In genomic region chr9:3271581-3271980, GRCh38 we compare ENCODE assay signal across 25 cellular contexts.
"Had no signal": no experiment of that assay in that cellular context is flagged by ENCODE, and none has a peak within 500 bp of the region (broad histone marks: within the 10 kb centered on the region; RNA-seq: fewer than 3 reads in every experiment).

No MANE protein-coding gene starts in this region.

- H3K4me3 Mint-ChIP-seq: activated CD4-positive, alpha-beta memory T cell treated with anti-CD3 and anti-CD28 coated beads, Interleukin-2, amount 10 ng/mL, durations not matched to agents 7 days and 5 days; activated CD4-positive, alpha-beta T cell treated with anti-CD3 and anti-CD28 coated beads for 36 hours; activated naive CD4-positive, alpha-beta T cell treated with anti-CD3 and anti-CD28 coated beads, Interleukin-2, amount 10 ng/mL, durations not matched to agents 7 days and 5 days; activated naive CD8-positive, alpha-beta T cell treated with anti-CD3 and anti-CD28 coated beads for 36 hours; activated T-cell treated with anti-CD3 and anti-CD28 coated beads, Interleukin-2, amount 50 U/mL, for 72 hours had no signal

- H3K27me3 Mint-ChIP-seq: activated CD4-positive, alpha-beta memory T cell treated with anti-CD3 and anti-CD28 coated beads, Interleukin-2, amount 10 ng/mL, durations not matched to agents 7 days and 5 days; activated CD4-positive, alpha-beta T cell treated with anti-CD3 and anti-CD28 coated beads for 36 hours; activated naive CD4-positive, alpha-beta T cell treated with anti-CD3 and anti-CD28 coated beads, Interleukin-2, amount 10 ng/mL, durations not matched to agents 7 days and 5 days; activated naive CD8-positive, alpha-beta T cell treated with anti-CD3 and anti-CD28 coated beads for 36 hours had no signal

- H3K9me3 ChIP-seq: MG63 had no signal

- H3K27ac Mint-ChIP-seq: activated CD4-positive, alpha-beta memory T cell treated with anti-CD3 and anti-CD28 coated beads, Interleukin-2, amount 10 ng/mL, durations not matched to agents 7 days and 5 days; activated CD4-positive, alpha-beta T cell treated with anti-CD3 and anti-CD28 coated beads for 36 hours; activated naive CD4-positive, alpha-beta T cell treated with anti-CD3 and anti-CD28 coated beads, Interleukin-2, amount 10 ng/mL, durations not matched to agents 7 days and 5 days; activated naive CD8-positive, alpha-beta T cell treated with anti-CD3 and anti-CD28 coated beads for 36 hours; activated T-cell treated with anti-CD3 and anti-CD28 coated beads, Interleukin-2, amount 50 U/mL, for 72 hours; activated T-helper 2 cell treated with anti-CD3 and anti-CD28 coated beads, Interferon-gamma antibody, Interleukin-2, Interleukin-4, amounts not matched to agents 10 μg/mL and 5 μg/mL and 100 μg/mL, durations not matched to agents 14 hours and 24 hours and 36 hours had no signal

- DNase-seq: activated CD4-positive, alpha-beta memory T cell treated with anti-CD3 and anti-CD28 coated beads, Interleukin-2, amount 10 ng/mL, durations not matched to agents 7 days and 5 days; activated CD4-positive, alpha-beta T cell treated with anti-CD3 and anti-CD28 coated beads for 36 hours; activated CD4-positive, alpha-beta T cell treated with anti-CD3 and anti-CD28 coated beads, Interleukin-2, amount 50 U/mL, for 1 hour; activated gamma-delta T cell treated with Interleukin-2 at 50 U/mL for 16 hours; activated naive CD4-positive, alpha-beta T cell treated with anti-CD3 and anti-CD28 coated beads, Interleukin-2, amount 10 ng/mL, durations not matched to agents 7 days and 5 days; activated naive CD8-positive, alpha-beta T cell treated with anti-CD3 and anti-CD28 coated beads for 36 hours; activated T-cell treated with anti-CD3 and anti-CD28 coated beads, Interleukin-2, amount 50 U/mL, for 72 hours; brain microvascular endothelial cell; MG63; NCI-H1105; NCI-H1436; NCI-H187 treated with DMSO at 0.1 percent for 48 hours; NCI-H2081 treated with DMSO at 0.1 percent for 48 hours; NCI-H446 treated with DMSO at 0.1 percent for 48 hours; NCI-H524 treated with DMSO at 0.1 percent for 48 hours; NK-92 treated with Interleukin-12 subunit alpha and Interleukin-12 subunit beta, amount 100 ng/mL, for 24 hours; OCI-M1; RPMI8226; T-helper 1 cell had no signal

- H3K9me3 Mint-ChIP-seq: activated CD4-positive, alpha-beta memory T cell treated with anti-CD3 and anti-CD28 coated beads, Interleukin-2, amount 10 ng/mL, durations not matched to agents 7 days and 5 days; activated naive CD4-positive, alpha-beta T cell treated with anti-CD3 and anti-CD28 coated beads, Interleukin-2, amount 10 ng/mL, durations not matched to agents 7 days and 5 days; activated naive CD8-positive, alpha-beta T cell treated with anti-CD3 and anti-CD28 coated beads for 36 hours; activated T-cell treated with anti-CD3 and anti-CD28 coated beads, Interleukin-2, amount 50 U/mL, for 72 hours; activated T-helper 2 cell treated with anti-CD3 and anti-CD28 coated beads, Interferon-gamma antibody, Interleukin-2, Interleukin-4, amounts not matched to agents 10 μg/mL and 5 μg/mL and 100 μg/mL, durations not matched to agents 14 hours and 24 hours and 36 hours had no signal

- H3K27ac ChIP-seq: brain microvascular endothelial cell, cardiac muscle cell, SK-N-MC, VCaP had no signal

- H3K36me3 ChIP-seq: brain microvascular endothelial cell, MG63 had no signal

- H3K4me3 ChIP-seq: cardiac muscle cell, MG63, SK-N-MC had no signal

- ATAC-seq: activated CD4-positive, alpha-beta T cell treated with anti-CD3 and anti-CD28 coated beads for 36 hours; activated T-cell treated with anti-CD3 and anti-CD28 coated beads, Interleukin-2, amount 50 U/mL, for 72 hours; Panc1; Right ventricle myocardium inferior had no signal

- H3K27me3 ChIP-seq: brain microvascular endothelial cell, cardiac muscle cell, MG63 had no signal

- H3K4me1 Mint-ChIP-seq: activated CD4-positive, alpha-beta memory T cell treated with anti-CD3 and anti-CD28 coated beads, Interleukin-2, amount 10 ng/mL, durations not matched to agents 7 days and 5 days; activated CD4-positive, alpha-beta T cell treated with anti-CD3 and anti-CD28 coated beads for 36 hours; activated naive CD4-positive, alpha-beta T cell treated with anti-CD3 and anti-CD28 coated beads, Interleukin-2, amount 10 ng/mL, durations not matched to agents 7 days and 5 days had no signal
